ENCODE assay signal across 24 cellular contexts in genomic region chr22:27327981-27328721, GRCh38.
DNase-seq lines count a peak whose midpoint lies in the region; ATAC-seq and TF ChIP-seq lines count a peak whose summit lies in the region.
"Had no signal": no experiment of that assay in that cellular context is flagged by ENCODE, and none has a peak within 500 bp of the region (broad histone marks: within the 10 kb centered on the region; RNA-seq: fewer than 3 reads in every experiment).

No MANE protein-coding gene starts in this region.

- TF ChIP-seq CTCF in AG09309 (IDR thresholded peaks at IDR 0.05; ENCODE audit: control insufficient read depth, insufficient read depth, low read depth, low read length, missing control alignments) (peak; percentile 16), H9 (conservative IDR thresholded peaks at IDR 0.05) (no peak), coronary artery (IDR thresholded peaks at IDR 0.05) (no peak)

- H2BK12ac ChIP-seq in H9 (ENCODE audit: insufficient read length, low read depth, low read length) (no peak overlapping the region), neuronal stem cell (ENCODE audit: low read length) (no peak overlapping the region)

- H3K9me3 Mint-ChIP-seq in H9, result no peaks in the 10 kb centered on the region

- H3K4me2 ChIP-seq in H9 (ENCODE audit: insufficient read depth, insufficient read length, low read length), result no peak overlapping the region
- H3K4me2 ChIP-seq in neuronal stem cell (ENCODE audit: insufficient read depth, low read length, poor library complexity, severe bottlenecking), result no peak overlapping the region

- H4K91ac ChIP-seq in H9 (ENCODE audit: insufficient read length, low read depth, low read length) (no peak overlapping the region), neuronal stem cell (ENCODE audit: low read depth, low read length, poor library complexity) (no peak overlapping the region)

- H3K4me3 Mint-ChIP-seq in H9, result peak overlapping the region in 1 of 2 experiments; percentile 62; a peak in 2 of 5 replicates

- no peak overlapping the region for H4K5ac ChIP-seq in H9 (ENCODE audit: insufficient read length, low read depth, low read length)

- H3K4ac ChIP-seq in H9 (ENCODE audit: low read depth, low read length), result no peak overlapping the region
- no peak overlapping the region for H3K4ac ChIP-seq in neuronal stem cell (ENCODE audit: low read length)

- H3K27ac ChIP-seq in H9 (ENCODE audit: insufficient read length, low read depth, low read length), result no peak overlapping the region
- H3K27ac ChIP-seq in coronary artery, result no peak overlapping the region
- no peak overlapping the region for H3K27ac ChIP-seq in neuronal stem cell (replicated peaks; ENCODE audit: low read length)
- H3K27ac ChIP-seq: neutrophil, psoas muscle, skin epidermis had no signal

- H2BK120ac ChIP-seq in H9 (ENCODE audit: low read depth, low read length, poor library complexity, severe bottlenecking) (no peak overlapping the region), neuronal stem cell (ENCODE audit: low read depth, low read length) (no peak overlapping the region)

- no peak overlapping the region for H3K9ac ChIP-seq in H9 (ENCODE audit: extremely low read depth, insufficient read length, low read length)
- no peak overlapping the region for H3K9ac ChIP-seq in neuronal stem cell (ENCODE audit: low read depth, low read length, poor library complexity)

- H3K9me3 ChIP-seq in H9 (ENCODE audit: control insufficient read depth, low read depth, low read length) (no peaks in the 10 kb centered on the region), neuronal stem cell (replicated peaks in 1 of 2; ENCODE audit: control insufficient read depth in 2 of 2, insufficient read depth in 1 of 2, low read depth in 1 of 2, low read length in 2 of 2) (peaks cover 0 to 7% of the 10 kb centered on the region in 2 donors)
- H3K9me3 ChIP-seq: neutrophil, psoas muscle had no signal

- peaks cover 17 to 33% of the 10 kb centered on the region in 2 experiments for H3K4me1 Mint-ChIP-seq in H9

- H4K8ac ChIP-seq in H9 (replicated peaks; ENCODE audit: insufficient read length, low read depth, low read length) (no peak overlapping the region), neuronal stem cell (ENCODE audit: low read depth, low read length) (no peak overlapping the region)

- H3K23me2 ChIP-seq in H9 (ENCODE audit: insufficient read length, low read depth, low read length, poor library complexity, severe bottlenecking), result no peaks in the 10 kb centered on the region

- intact Hi-C loops in posterior cingulate gyrus (cut with DNase I), result no loop called here

- DNase-seq in AG09309 (ENCODE audit: low read depth) (no peak), H9 (peak; percentile 14), coronary artery (ENCODE audit: low spot score) (peak; percentile 46), neuronal stem cell (ENCODE audit: low spot score) (no peak), posterior cingulate gyrus (no peak)
- DNase-seq in activated effector memory CD4-positive, alpha-beta T cell treated with anti-CD3 and anti-CD28 coated beads, Interleukin-2, amount 50 U/mL, for 16 hours, result no peak
- DNase-seq: activated CD4-positive, alpha-beta T cell treated with anti-CD3 and anti-CD28 coated beads, Interleukin-2, amount 50 U/mL, for 48 hours; activated gamma-delta T cell treated with Interleukin-2 at 50 U/mL for 16 hours; kidney glomerular epithelial cell; MM.1S; NCI-H1417; NCI-H2081 treated with DMSO at 0.1 percent for 48 hours; NCI-H446; NCI-H82; PC-3; psoas muscle; SHP77 treated with DMSO at 0.1 percent for 48 hours; stimulated activated CD4-positive, alpha-beta T cell treated with anti-CD3 and anti-CD28 coated beads, Interleukin-2, amount 100 ng/mL, for 24 hours had no signal

- no peaks in the 10 kb centered on the region for H3K36me3 Mint-ChIP-seq in H9 (ENCODE audit: insufficient read depth in 1 of 3, low read depth in 3 of 3)
- H3K36me3 Mint-ChIP-seq: brain, WTC11 had no signal

- H3K27me3 Mint-ChIP-seq in H9 (ENCODE audit: low read depth), result peaks cover 32% of the 10 kb centered on the region

- no CpG with 5 or more reads among the region's 5 CpGs for WGBS in H9 (ENCODE audit: extremely low coverage, insufficient read length, low lambda C conversion rate)
- WGBS in neuronal stem cell (ENCODE audit: extremely low coverage in 2 of 2, insufficient read length in 2 of 2, insufficient replicate concordance in 1 of 2), 2 donors, result no CpG with 5 or more reads among the region's 5 CpGs

- no peak overlapping the region for H2BK5ac ChIP-seq in H9 (ENCODE audit: insufficient read length, low read length)
- no peak overlapping the region for H2BK5ac ChIP-seq in neuronal stem cell (ENCODE audit: low read length)

- H3K23ac ChIP-seq in H9 (ENCODE audit: insufficient read length, low read depth, low read length) (no peak overlapping the region), neuronal stem cell (ENCODE audit: low read depth, low read length, poor library complexity) (no peak overlapping the region)

- H3K14ac ChIP-seq in H9 (ENCODE audit: insufficient read depth, low read length) (no peak overlapping the region; the same call in 1 of the 2 replicates), neuronal stem cell (ENCODE audit: low read length) (no peak overlapping the region)

- H2AFZ ChIP-seq in H9 (ENCODE audit: low read length), result no peak overlapping the region
- no peak overlapping the region for H2AFZ ChIP-seq in neuronal stem cell (ENCODE audit: low read length)

- H3T11ph ChIP-seq in H9 (ENCODE audit: low read length), result no peak overlapping the region

- H2AK5ac ChIP-seq in H9 (ENCODE audit: insufficient read length, low read length) (no peak overlapping the region), neuronal stem cell (ENCODE audit: low read depth, low read length) (peak overlapping the region; percentile 53)

- no peaks in the 10 kb centered on the region for H3K27me3 ChIP-seq in H9 (ENCODE audit: insufficient read depth, low read length)
- no peaks in the 10 kb centered on the region for H3K27me3 ChIP-seq in neuronal stem cell (ENCODE audit: control insufficient read depth in 3 of 3, insufficient read depth in 3 of 3, low read depth in 1 of 3, low read length in 3 of 3)

- H3K36me3 ChIP-seq in neuronal stem cell (replicated peaks in 1 of 2; ENCODE audit: control insufficient read depth in 2 of 2, insufficient read depth in 2 of 2, low read length in 2 of 2), result no peaks in the 10 kb centered on the region
- H3K36me3 ChIP-seq: neutrophil had no signal

- H3K27ac Mint-ChIP-seq in H9, result no peak overlapping the region
- H3K27ac Mint-ChIP-seq: WTC11 had no signal

- H4K20me1 ChIP-seq in H9 (ENCODE audit: control insufficient read depth, insufficient read depth, insufficient read length), result no peaks in the 10 kb centered on the region

- H3K4me3 ChIP-seq in AG09309 (ENCODE audit: control insufficient read depth, low read depth, low read length), result no peak overlapping the region
- H3K4me3 ChIP-seq in coronary artery, result no peak overlapping the region
- no peak overlapping the region for H3K4me3 ChIP-seq in neuronal stem cell (ENCODE audit: low read length in 2 of 2)
- H3K4me3 ChIP-seq: psoas muscle, skin epidermis had no signal

- H3K56ac ChIP-seq in H9 (ENCODE audit: insufficient read length, low read depth, low read length), result no peak overlapping the region

- no peak overlapping the region for H2BK20ac ChIP-seq in H9 (ENCODE audit: low read depth, low read length, poor library complexity, severe bottlenecking)

- H3K79me2 ChIP-seq in H9 (ENCODE audit: insufficient read depth, low read length), result no peaks in the 10 kb centered on the region

- H2BK15ac ChIP-seq in H9 (ENCODE audit: low read depth, low read length), result no peak overlapping the region
- H2BK15ac ChIP-seq in neuronal stem cell (ENCODE audit: low read length), result peak overlapping the region; percentile 68

- H3K79me1 ChIP-seq in H9 (ENCODE audit: insufficient read depth, low read depth, low read length, poor library complexity, severe bottlenecking) (no peaks in the 10 kb centered on the region), neuronal stem cell (ENCODE audit: low read depth, low read length) (no peaks in the 10 kb centered on the region)

- H3K18ac ChIP-seq in H9 (ENCODE audit: insufficient read length, low read depth, low read length) (no peak overlapping the region), neuronal stem cell (ENCODE audit: low read length) (no peak overlapping the region)

- H3K4me1 ChIP-seq in H9 (ENCODE audit: insufficient read depth, low read length) (no peaks in the 10 kb centered on the region), neuronal stem cell (ENCODE audit: control insufficient read depth in 2 of 2, insufficient read depth in 1 of 2, low read depth in 1 of 2, low read length in 2 of 2) (peaks cover 9 to 16% of the 10 kb centered on the region in 2 donors)
- H3K4me1 ChIP-seq: psoas muscle had no signal

- ATAC-seq in HG03442 (IDR thresholded peaks at IDR 0.05; ENCODE audit: unreplicated experiment) (no peak), GM21423 (IDR thresholded peaks at IDR 0.05; ENCODE audit: unreplicated experiment) (no peak)
- ATAC-seq: PC-3, psoas muscle, WTC11 had no signal

Comparison
In these comparisons a context has a peak if more than half of its experiments do, and no peak if none do; other contexts are left out.
1. DNase-seq: peak in H9 (single experiment) and coronary artery (single experiment); none in AG09309 (single experiment), neuronal stem cell (single experiment), activated effector memory CD4-positive, alpha-beta T cell treated with anti-CD3 and anti-CD28 coated beads, Interleukin-2, amount 50 U/mL, for 16 hours (single experiment) and posterior cingulate gyrus (0 of 10).